1 cellular context compared by ENCODE assay signal in the genomic region with DNA sequence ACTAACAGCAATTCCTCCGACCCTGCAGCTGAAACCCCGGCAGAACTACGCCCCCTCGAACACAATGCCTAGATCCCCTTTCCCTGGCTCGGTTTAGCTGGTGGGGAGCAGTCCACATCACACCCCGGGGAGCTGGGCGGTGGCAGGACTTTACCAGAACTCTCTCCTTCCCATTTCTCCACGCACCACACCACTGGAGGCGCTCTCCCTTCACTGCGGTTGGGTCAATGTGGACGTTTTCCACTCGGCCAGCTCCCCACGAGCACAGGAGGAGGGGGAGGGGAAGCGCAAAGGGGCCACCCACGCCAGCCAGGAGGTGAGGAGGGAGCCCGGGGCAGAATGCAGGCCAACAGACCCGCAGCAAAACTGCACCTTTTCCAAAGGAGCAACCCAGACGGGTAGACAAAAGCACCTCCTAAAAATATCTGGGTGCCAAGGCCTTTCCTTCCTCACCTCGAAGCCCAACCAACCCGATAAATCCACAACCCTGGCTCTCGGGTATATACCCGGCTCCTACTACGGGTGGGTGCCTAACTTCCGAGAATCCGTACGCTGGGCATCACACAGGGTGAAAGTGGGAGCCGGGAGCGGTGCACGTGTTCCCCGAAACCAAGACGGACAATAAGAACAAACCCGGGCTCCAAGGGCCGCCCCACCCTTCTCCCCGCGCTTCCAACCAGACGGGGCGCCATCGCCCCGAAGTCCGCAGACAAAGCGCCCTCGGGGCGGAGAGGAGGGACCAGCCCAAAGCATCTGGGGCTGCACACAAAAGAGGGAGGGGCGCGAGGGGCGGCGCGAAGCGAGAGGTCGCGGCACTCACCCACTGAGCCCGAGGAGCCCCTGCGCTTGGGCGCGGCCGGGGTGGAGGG.
TF ChIP-seq lines count a peak whose summit lies in the region.

No MANE protein-coding gene starts in this region.

TF ChIP-seq in HepG2, 621 proteins besides CTCF, POLR2A, EP300 and RAD21 (continued from another document and continues in another):
- TF ChIP-seq ELF3 (CRISPR knock-in tag; IDR thresholded peaks at IDR 0.05) = no peak; the same call in 1 of the 2 replicates
- TF ChIP-seq YEATS2 (CRISPR knock-in tag; IDR thresholded peaks at IDR 0.05; ENCODE audit: borderline replicate concordance) = peak; percentile 25
- TF ChIP-seq, protein P1, sequence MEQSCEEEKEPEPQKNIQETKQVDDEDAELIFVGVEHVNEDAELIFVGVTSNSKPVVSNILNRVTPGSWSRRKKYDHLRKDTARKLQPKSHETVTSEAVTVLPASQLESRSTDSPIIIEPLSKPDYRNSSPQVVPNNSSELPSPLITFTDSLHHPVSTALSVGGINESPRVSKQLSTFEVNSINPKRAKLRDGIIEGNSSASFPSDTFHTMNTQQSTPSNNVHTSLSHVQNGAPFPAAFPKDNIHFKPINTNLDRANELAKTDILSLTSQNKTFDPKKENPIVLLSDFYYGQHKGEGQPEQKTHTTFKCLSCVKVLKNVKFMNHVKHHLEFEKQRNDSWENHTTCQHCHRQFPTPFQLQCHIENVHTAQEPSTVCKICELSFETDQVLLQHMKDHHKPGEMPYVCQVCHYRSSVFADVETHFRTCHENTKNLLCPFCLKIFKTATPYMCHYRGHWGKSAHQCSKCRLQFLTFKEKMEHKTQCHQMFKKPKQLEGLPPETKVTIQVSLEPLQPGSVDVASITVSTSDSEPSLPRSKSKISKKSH (CRISPR knock-in tag; IDR thresholded peaks at IDR 0.05; ENCODE audit: borderline replicate concordance) = peak; percentile 91
- TF ChIP-seq ZNF253 (CRISPR knock-in tag; IDR thresholded peaks at IDR 0.05; ENCODE audit: borderline replicate concordance) = no peak
- TF ChIP-seq TAF1 (CRISPR knock-in tag; IDR thresholded peaks at IDR 0.05) = peak; percentile 72
- TF ChIP-seq PTBP1 (IDR thresholded peaks at IDR 0.05; ENCODE audit: low read depth, low read length, poor library complexity, severe bottlenecking) = no peak
- TF ChIP-seq NFKB2 (CRISPR knock-in tag; IDR thresholded peaks at IDR 0.05; ENCODE audit: borderline replicate concordance) = peak; percentile 78; the same call in 1 of the 2 replicates
- TF ChIP-seq, protein P2, sequence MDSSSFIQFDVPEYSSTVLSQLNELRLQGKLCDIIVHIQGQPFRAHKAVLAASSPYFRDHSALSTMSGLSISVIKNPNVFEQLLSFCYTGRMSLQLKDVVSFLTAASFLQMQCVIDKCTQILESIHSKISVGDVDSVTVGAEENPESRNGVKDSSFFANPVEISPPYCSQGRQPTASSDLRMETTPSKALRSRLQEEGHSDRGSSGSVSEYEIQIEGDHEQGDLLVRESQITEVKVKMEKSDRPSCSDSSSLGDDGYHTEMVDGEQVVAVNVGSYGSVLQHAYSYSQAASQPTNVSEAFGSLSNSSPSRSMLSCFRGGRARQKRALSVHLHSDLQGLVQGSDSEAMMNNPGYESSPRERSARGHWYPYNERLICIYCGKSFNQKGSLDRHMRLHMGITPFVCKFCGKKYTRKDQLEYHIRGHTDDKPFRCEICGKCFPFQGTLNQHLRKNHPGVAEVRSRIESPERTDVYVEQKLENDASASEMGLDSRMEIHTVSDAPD (CRISPR knock-in tag; IDR thresholded peaks at IDR 0.05) = peak; percentile 85
- peak; percentile 72; the same call in 1 of the 2 replicates for TF ChIP-seq HOXD1 (CRISPR knock-in tag; IDR thresholded peaks at IDR 0.05)
- TF ChIP-seq DPF2 (CRISPR knock-in tag; IDR thresholded peaks at IDR 0.05; ENCODE audit: borderline replicate concordance, low read depth) = peak; percentile 49; the same call in 1 of the 2 replicates
- peak; percentile 47; the same call in 1 of the 2 replicates for TF ChIP-seq ZNF121 (CRISPR knock-in tag; IDR thresholded peaks at IDR 0.05)
- TF ChIP-seq, protein P3, sequence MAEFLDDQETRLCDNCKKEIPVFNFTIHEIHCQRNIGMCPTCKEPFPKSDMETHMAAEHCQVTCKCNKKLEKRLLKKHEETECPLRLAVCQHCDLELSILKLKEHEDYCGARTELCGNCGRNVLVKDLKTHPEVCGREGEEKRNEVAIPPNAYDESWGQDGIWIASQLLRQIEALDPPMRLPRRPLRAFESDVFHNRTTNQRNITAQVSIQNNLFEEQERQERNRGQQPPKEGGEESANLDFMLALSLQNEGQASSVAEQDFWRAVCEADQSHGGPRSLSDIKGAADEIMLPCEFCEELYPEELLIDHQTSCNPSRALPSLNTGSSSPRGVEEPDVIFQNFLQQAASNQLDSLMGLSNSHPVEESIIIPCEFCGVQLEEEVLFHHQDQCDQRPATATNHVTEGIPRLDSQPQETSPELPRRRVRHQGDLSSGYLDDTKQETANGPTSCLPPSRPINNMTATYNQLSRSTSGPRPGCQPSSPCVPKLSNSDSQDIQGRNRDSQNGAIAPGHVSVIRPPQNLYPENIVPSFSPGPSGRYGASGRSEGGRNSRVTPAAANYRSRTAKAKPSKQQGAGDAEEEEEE (CRISPR knock-in tag; IDR thresholded peaks at IDR 0.05; ENCODE audit: borderline replicate concordance) = 0 out of 2 replicates have a peak, but pooled peaks have one; percentile 74
- TF ChIP-seq, protein P4, sequence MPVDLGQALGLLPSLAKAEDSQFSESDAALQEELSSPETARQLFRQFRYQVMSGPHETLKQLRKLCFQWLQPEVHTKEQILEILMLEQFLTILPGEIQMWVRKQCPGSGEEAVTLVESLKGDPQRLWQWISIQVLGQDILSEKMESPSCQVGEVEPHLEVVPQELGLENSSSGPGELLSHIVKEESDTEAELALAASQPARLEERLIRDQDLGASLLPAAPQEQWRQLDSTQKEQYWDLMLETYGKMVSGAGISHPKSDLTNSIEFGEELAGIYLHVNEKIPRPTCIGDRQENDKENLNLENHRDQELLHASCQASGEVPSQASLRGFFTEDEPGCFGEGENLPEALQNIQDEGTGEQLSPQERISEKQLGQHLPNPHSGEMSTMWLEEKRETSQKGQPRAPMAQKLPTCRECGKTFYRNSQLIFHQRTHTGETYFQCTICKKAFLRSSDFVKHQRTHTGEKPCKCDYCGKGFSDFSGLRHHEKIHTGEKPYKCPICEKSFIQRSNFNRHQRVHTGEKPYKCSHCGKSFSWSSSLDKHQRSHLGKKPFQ (CRISPR knock-in tag; IDR thresholded peaks at IDR 0.05; ENCODE audit: insufficient replicate concordance) = peak; percentile 86
- TF ChIP-seq ZNF629 (CRISPR knock-in tag; conservative IDR thresholded peaks at IDR 0.05) = peak; percentile 56; the same call in 1 of the 2 replicates
- peak; percentile 97 for TF ChIP-seq HDAC1 (CRISPR knock-in tag; IDR thresholded peaks at IDR 0.05)
- peak; percentile 50; the same call in 1 of the 2 replicates for TF ChIP-seq ZNF558 (CRISPR knock-in tag; IDR thresholded peaks at IDR 0.05; ENCODE audit: borderline replicate concordance)
- TF ChIP-seq MIXL1 (CRISPR knock-in tag; IDR thresholded peaks at IDR 0.05) = peak; percentile 55; the same call in 1 of the 2 replicates
- peak; percentile 84 for TF ChIP-seq ZFP90 (CRISPR knock-in tag; IDR thresholded peaks at IDR 0.05; ENCODE audit: borderline replicate concordance)
- peak; percentile 59; the same call in 1 of the 2 replicates for TF ChIP-seq FOXA3 (CRISPR knock-in tag; IDR thresholded peaks at IDR 0.05)
- TF ChIP-seq ARNT2 (CRISPR knock-in tag; IDR thresholded peaks at IDR 0.05; ENCODE audit: low read depth) = 0 out of 2 replicates have a peak, but pooled peaks have one; percentile 51
- TF ChIP-seq ZNF614 (CRISPR knock-in tag; IDR thresholded peaks at IDR 0.05; ENCODE audit: borderline replicate concordance) = 0 out of 2 replicates have a peak, but pooled peaks have one; percentile 12
- TF ChIP-seq TP53 (CRISPR knock-in tag; conservative IDR thresholded peaks at IDR 0.05) = no peak
- TF ChIP-seq GLI4 (CRISPR knock-in tag; IDR thresholded peaks at IDR 0.05; ENCODE audit: borderline replicate concordance) = 0 out of 2 replicates have a peak, but pooled peaks have one; percentile 11
- TF ChIP-seq, protein P5, sequence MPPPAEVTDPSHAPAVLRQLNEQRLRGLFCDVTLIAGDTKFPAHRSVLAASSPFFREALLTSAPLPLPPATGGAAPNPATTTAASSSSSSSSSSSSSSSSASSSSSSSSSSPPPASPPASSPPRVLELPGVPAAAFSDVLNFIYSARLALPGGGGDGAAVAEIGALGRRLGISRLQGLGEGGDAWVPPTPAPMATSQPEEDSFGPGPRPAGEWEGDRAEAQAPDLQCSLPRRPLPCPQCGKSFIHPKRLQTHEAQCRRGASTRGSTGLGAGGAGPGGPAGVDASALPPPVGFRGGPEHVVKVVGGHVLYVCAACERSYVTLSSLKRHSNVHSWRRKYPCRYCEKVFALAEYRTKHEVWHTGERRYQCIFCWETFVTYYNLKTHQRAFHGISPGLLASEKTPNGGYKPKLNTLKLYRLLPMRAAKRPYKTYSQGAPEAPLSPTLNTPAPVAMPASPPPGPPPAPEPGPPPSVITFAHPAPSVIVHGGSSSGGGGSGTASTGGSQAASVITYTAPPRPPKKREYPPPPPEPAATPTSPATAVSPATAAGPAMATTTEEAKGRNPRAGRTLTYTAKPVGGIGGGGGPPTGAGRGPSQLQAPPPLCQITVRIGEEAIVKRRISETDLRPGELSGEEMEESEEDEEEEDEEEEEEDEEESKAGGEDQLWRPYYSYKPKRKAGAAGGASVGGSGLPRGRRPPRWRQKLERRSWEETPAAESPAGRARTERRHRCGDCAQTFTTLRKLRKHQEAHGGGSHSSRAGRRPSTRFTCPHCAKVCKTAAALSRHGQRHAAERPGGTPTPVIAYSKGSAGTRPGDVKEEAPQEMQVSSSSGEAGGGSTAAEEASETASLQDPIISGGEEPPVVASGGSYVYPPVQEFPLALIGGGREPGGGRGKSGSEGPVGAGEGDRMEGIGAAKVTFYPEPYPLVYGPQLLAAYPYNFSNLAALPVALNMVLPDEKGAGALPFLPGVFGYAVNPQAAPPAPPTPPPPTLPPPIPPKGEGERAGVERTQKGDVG (CRISPR knock-in tag; IDR thresholded peaks at IDR 0.05; ENCODE audit: borderline replicate concordance) = peak; percentile 67; the same call in 1 of the 2 replicates
- peak; percentile 34; the same call in 1 of the 2 replicates for TF ChIP-seq ZNF317 (CRISPR knock-in tag; IDR thresholded peaks at IDR 0.05)
- TF ChIP-seq, protein P6, sequence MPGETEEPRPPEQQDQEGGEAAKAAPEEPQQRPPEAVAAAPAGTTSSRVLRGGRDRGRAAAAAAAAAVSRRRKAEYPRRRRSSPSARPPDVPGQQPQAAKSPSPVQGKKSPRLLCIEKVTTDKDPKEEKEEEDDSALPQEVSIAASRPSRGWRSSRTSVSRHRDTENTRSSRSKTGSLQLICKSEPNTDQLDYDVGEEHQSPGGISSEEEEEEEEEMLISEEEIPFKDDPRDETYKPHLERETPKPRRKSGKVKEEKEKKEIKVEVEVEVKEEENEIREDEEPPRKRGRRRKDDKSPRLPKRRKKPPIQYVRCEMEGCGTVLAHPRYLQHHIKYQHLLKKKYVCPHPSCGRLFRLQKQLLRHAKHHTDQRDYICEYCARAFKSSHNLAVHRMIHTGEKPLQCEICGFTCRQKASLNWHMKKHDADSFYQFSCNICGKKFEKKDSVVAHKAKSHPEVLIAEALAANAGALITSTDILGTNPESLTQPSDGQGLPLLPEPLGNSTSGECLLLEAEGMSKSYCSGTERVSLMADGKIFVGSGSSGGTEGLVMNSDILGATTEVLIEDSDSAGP (CRISPR knock-in tag; IDR thresholded peaks at IDR 0.05; ENCODE audit: borderline replicate concordance) = peak; percentile 78
- peak; percentile 59; the same call in 1 of the 2 replicates for TF ChIP-seq HOXA3 (CRISPR knock-in tag; IDR thresholded peaks at IDR 0.05)
- TF ChIP-seq, protein P7, sequence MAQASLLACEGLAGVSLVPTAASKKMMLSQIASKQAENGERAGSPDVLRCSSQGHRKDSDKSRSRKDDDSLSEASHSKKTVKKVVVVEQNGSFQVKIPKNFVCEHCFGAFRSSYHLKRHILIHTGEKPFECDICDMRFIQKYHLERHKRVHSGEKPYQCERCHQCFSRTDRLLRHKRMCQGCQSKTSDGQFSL (CRISPR knock-in tag; IDR thresholded peaks at IDR 0.05) = no peak
- TF ChIP-seq ZNF792 (CRISPR knock-in tag; IDR thresholded peaks at IDR 0.05) = peak; percentile 67; the same call in 1 of the 2 replicates
- TF ChIP-seq BRCA1 (CRISPR knock-in tag; IDR thresholded peaks at IDR 0.05) = no peak
- TF ChIP-seq ZSCAN31 (CRISPR knock-in tag; IDR thresholded peaks at IDR 0.05; ENCODE audit: low read depth) = no peak; the same call in 1 of the 2 replicates
- TF ChIP-seq, protein P8, sequence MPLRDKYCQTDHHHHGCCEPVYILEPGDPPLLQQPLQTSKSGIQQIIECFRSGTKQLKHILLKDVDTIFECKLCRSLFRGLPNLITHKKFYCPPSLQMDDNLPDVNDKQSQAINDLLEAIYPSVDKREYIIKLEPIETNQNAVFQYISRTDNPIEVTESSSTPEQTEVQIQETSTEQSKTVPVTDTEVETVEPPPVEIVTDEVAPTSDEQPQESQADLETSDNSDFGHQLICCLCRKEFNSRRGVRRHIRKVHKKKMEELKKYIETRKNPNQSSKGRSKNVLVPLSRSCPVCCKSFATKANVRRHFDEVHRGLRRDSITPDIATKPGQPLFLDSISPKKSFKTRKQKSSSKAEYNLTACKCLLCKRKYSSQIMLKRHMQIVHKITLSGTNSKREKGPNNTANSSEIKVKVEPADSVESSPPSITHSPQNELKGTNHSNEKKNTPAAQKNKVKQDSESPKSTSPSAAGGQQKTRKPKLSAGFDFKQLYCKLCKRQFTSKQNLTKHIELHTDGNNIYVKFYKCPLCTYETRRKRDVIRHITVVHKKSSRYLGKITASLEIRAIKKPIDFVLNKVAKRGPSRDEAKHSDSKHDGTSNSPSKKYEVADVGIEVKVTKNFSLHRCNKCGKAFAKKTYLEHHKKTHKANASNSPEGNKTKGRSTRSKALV (CRISPR knock-in tag; IDR thresholded peaks at IDR 0.05) = peak; percentile 77
- TF ChIP-seq SP4 (CRISPR knock-in tag; IDR thresholded peaks at IDR 0.05) = peak; percentile 69
- TF ChIP-seq ZNF747 (CRISPR knock-in tag; IDR thresholded peaks at IDR 0.05; ENCODE audit: borderline replicate concordance) = peak; percentile 76
- peak; percentile 60; the same call in 1 of the 2 replicates for TF ChIP-seq ZNF878 (CRISPR knock-in tag; IDR thresholded peaks at IDR 0.05)
- TF ChIP-seq ERF (CRISPR knock-in tag; IDR thresholded peaks at IDR 0.05) = peak; percentile 11; the same call in 1 of the 2 replicates
- TF ChIP-seq, protein P9, sequence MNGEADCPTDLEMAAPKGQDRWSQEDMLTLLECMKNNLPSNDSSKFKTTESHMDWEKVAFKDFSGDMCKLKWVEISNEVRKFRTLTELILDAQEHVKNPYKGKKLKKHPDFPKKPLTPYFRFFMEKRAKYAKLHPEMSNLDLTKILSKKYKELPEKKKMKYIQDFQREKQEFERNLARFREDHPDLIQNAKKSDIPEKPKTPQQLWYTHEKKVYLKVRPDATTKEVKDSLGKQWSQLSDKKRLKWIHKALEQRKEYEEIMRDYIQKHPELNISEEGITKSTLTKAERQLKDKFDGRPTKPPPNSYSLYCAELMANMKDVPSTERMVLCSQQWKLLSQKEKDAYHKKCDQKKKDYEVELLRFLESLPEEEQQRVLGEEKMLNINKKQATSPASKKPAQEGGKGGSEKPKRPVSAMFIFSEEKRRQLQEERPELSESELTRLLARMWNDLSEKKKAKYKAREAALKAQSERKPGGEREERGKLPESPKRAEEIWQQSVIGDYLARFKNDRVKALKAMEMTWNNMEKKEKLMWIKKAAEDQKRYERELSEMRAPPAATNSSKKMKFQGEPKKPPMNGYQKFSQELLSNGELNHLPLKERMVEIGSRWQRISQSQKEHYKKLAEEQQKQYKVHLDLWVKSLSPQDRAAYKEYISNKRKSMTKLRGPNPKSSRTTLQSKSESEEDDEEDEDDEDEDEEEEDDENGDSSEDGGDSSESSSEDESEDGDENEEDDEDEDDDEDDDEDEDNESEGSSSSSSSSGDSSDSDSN (CRISPR knock-in tag; IDR thresholded peaks at IDR 0.05) = peak; percentile 82
- peak; percentile 85 for TF ChIP-seq NRL (CRISPR knock-in tag; IDR thresholded peaks at IDR 0.05; ENCODE audit: borderline replicate concordance)
- TF ChIP-seq RBM22 (optimal IDR thresholded peaks at IDR 0.05; ENCODE audit: low read length) = peak; percentile 48
